In genomic region chr10:42428534-42428933, GRCh38 we compare ENCODE assay signal across 12 cellular contexts.
DNase-seq lines count a peak whose midpoint lies in the region; ATAC-seq, FAIRE-seq and TF ChIP-seq lines count a peak whose summit lies in the region.
"Had no signal": no experiment of that assay in that cellular context is flagged by ENCODE, and none has a peak within 500 bp of the region (broad histone marks: within the 10 kb centered on the region; RNA-seq: fewer than 3 reads in every experiment).

No MANE protein-coding gene starts in this region.

- H2AFZ ChIP-seq in HCT116 (ENCODE audit: low read depth, low read length, poor library complexity, severe bottlenecking): no peak overlapping the region
- no peak overlapping the region for H2AFZ ChIP-seq in SU-DHL-6 (ENCODE audit: low read depth, low read length, severe bottlenecking)

- H3K79me2 ChIP-seq in HCT116 (ENCODE audit: insufficient read depth, low read length) (no peaks in the 10 kb centered on the region), SU-DHL-6 (ENCODE audit: insufficient read depth, low read length) (no peaks in the 10 kb centered on the region)

- H3K4me1 ChIP-seq in HCT116 (ENCODE audit: control insufficient read depth in 1 of 2, insufficient read depth in 2 of 2, low read length in 2 of 2): no peaks in the 10 kb centered on the region
- no peaks in the 10 kb centered on the region for H3K4me1 ChIP-seq in kidney (ENCODE audit: control insufficient read depth in 1 of 2, insufficient read depth in 1 of 2, low read depth in 1 of 2, low read length in 2 of 2)
- H3K4me1 ChIP-seq: spleen had no signal

- DNase-seq in BJ (ENCODE audit: low read depth) (no peak), HCT116 (ENCODE audit: low read depth, low spot score) (peak; percentile 3), kidney (no peak), posterior cingulate gyrus (no peak)
- DNase-seq in activated CD4-positive, alpha-beta T cell treated with anti-CD3 and anti-CD28 coated beads for 4 hours: no peak
- DNase-seq in activated effector memory CD4-positive, alpha-beta T cell treated with anti-CD3 and anti-CD28 coated beads, Interleukin-2, amount 50 U/mL, for 16 hours: no peak
- DNase-seq: anterior cingulate cortex, NCI-H146, spleen had no signal

- H3K9me3 ChIP-seq in HCT116 (ENCODE audit: control insufficient read depth in 1 of 2, insufficient read depth in 1 of 2, low read depth in 1 of 2, low read length in 2 of 2) (no peaks in the 10 kb centered on the region), SU-DHL-6 (ENCODE audit: insufficient read depth, low read length) (no peaks in the 10 kb centered on the region), kidney (ENCODE audit: control insufficient read depth in 1 of 2, low read length in 2 of 2) (no peaks in the 10 kb centered on the region)
- H3K9me3 ChIP-seq: spleen had no signal

- ATAC-seq in HCT116 (no peak; the same call in 1 of the 2 replicates), HG02763 (IDR thresholded peaks at IDR 0.05; ENCODE audit: unreplicated experiment) (no peak)
- ATAC-seq: WTC11 had no signal

- FAIRE-seq in kidney (lab: Jason Lieb, UNC): peak; percentile 77

- no peaks in the 10 kb centered on the region for H4K20me1 ChIP-seq in HCT116 (ENCODE audit: insufficient read depth)
- H4K20me1 ChIP-seq in SU-DHL-6 (ENCODE audit: low read depth, low read length): no peaks in the 10 kb centered on the region

- CTCF ChIA-PET in BJ (lab: Yijun Ruan, JAX): interaction anchor here (0.7 to 1.0 kb wide), 2 partner anchors 38 to 60 kb away, joined by 3 read pairs; no protein-coding TSS in a partner anchor
- CTCF ChIA-PET in HCT116 (lab: Charles Lee): no interaction called here

- H3K36me3 ChIP-seq in BJ (ENCODE audit: control insufficient read depth, insufficient read depth, low read length): no peaks in the 10 kb centered on the region
- no peaks in the 10 kb centered on the region for H3K36me3 ChIP-seq in HCT116 (ENCODE audit: control insufficient read depth in 1 of 2, insufficient read depth in 2 of 2, low read length in 2 of 2)
- no peaks in the 10 kb centered on the region for H3K36me3 ChIP-seq in SU-DHL-6 (ENCODE audit: low read length)
- H3K36me3 ChIP-seq in kidney (ENCODE audit: control insufficient read depth in 1 of 2, insufficient read depth in 2 of 2, low read length in 2 of 2): no peaks in the 10 kb centered on the region
- H3K36me3 ChIP-seq: spleen had no signal

- RAD21 ChIA-PET in HCT116 (lab: Charles Lee; ENCODE audit: low non-redundant PET in 1 of 2, low total read pairs in 2 of 2, uncharacterized antibody in 2 of 2, unreplicated experiment in 2 of 2): no interaction called here

- no peaks in the 10 kb centered on the region for H3F3A ChIP-seq in SU-DHL-6 (ENCODE audit: insufficient read depth)

- TF ChIP-seq POLR2A in HCT116 (IDR thresholded peaks at IDR 0.05; ENCODE audit: borderline replicate concordance, extremely low read depth, insufficient read depth, insufficient read length): no peak

- TF ChIP-seq RAD21 in HCT116 (IDR thresholded peaks at IDR 0.05; ENCODE audit: low read depth): peak; percentile 50

- H3K27me3 ChIP-seq in BJ (ENCODE audit: control insufficient read depth, insufficient read depth, low read length) (no peaks in the 10 kb centered on the region), HCT116 (ENCODE audit: insufficient read depth, low read length) (no peaks in the 10 kb centered on the region), SU-DHL-6 (ENCODE audit: low read length) (no peaks in the 10 kb centered on the region)
- H3K27me3 ChIP-seq: spleen had no signal

- H3K9me2 ChIP-seq in HCT116 (ENCODE audit: insufficient read depth) (no peaks in the 10 kb centered on the region), SU-DHL-6 (replicated peaks; ENCODE audit: insufficient read depth, low read length) (no peaks in the 10 kb centered on the region)

- intact Hi-C loops in HCT116 (cut with micrococcal nuclease): no loop called here
- intact Hi-C loops in kidney (cut with DNase I): no loop called here
- intact Hi-C loops in posterior cingulate gyrus (cut with DNase I): no loop called here

- TF ChIP-seq CTCF in BJ (IDR thresholded peaks at IDR 0.05; ENCODE audit: insufficient read depth, low read depth, low read length) (peak; percentile 37), HCT116 (IDR thresholded peaks at IDR 0.05 in 2 of 3, conservative IDR thresholded peaks at IDR 0.05 in 1 of 3; ENCODE audit: borderline replicate concordance in 1 of 3, insufficient read depth in 1 of 3, low read depth in 2 of 3, low read length in 2 of 3) (peak; percentile 21 to 56 (median 52); a peak in 5 of 6 replicates), SU-DHL-6 (IDR thresholded peaks at IDR 0.05; ENCODE audit: insufficient read depth, low read length, poor library complexity, severe bottlenecking) (peak; percentile 52), kidney (IDR thresholded peaks at IDR 0.05; ENCODE audit: borderline replicate concordance, extremely low read depth, insufficient read depth) (peak; percentile 31)

- H3K4me3 ChIP-seq in BJ (ENCODE audit: low read depth, low read length): no peak overlapping the region
- no peak overlapping the region for H3K4me3 ChIP-seq in HCT116 (replicated peaks in 1 of 2; ENCODE audit: low read depth in 1 of 2, low read length in 2 of 2)
- H3K4me3 ChIP-seq in SU-DHL-6 (ENCODE audit: insufficient read depth, low read length, poor library complexity, severe bottlenecking): no peak overlapping the region
- H3K4me3 ChIP-seq in kidney (ENCODE audit: low read length in 2 of 2): no peak overlapping the region
- H3K4me3 ChIP-seq: spleen had no signal

- BruUV-seq in HCT116 (replicated peaks; lab: Mats Ljungman, UMichigan): no TSS peak

- H3K9ac ChIP-seq in HCT116 (ENCODE audit: low read length) (no peak overlapping the region), SU-DHL-6 (ENCODE audit: low read length) (no peak overlapping the region), kidney (ENCODE audit: low read length in 2 of 2) (no peak overlapping the region)

- H3K4me2 ChIP-seq in HCT116 (ENCODE audit: low read length): no peak overlapping the region
- no peak overlapping the region for H3K4me2 ChIP-seq in SU-DHL-6 (ENCODE audit: low read depth, low read length, poor library complexity, severe bottlenecking)

- POLR2A ChIA-PET in BJ (lab: Charles Lee): no interaction called here
- POLR2A ChIA-PET in HCT116 (lab: Charles Lee): no interaction called here

- H3K27ac ChIP-seq in HCT116 (ENCODE audit: low read depth, low read length) (no peak overlapping the region), SU-DHL-6 (ENCODE audit: low read depth, low read length) (no peak overlapping the region), kidney (ENCODE audit: low read depth in 2 of 2, low read length in 2 of 2) (no peak overlapping the region)
- H3K27ac ChIP-seq: spleen had no signal

TF ChIP-seq in HCT116, 20 proteins besides CTCF, POLR2A, EP300 and RAD21:
- TF ChIP-seq YY1 (IDR thresholded peaks at IDR 0.05; ENCODE audit: extremely low read depth, insufficient replicate concordance, low read depth, low read length): no peak
- no peak for TF ChIP-seq EZH2 (IDR thresholded peaks at IDR 0.05)
- TF ChIP-seq FOSL1 (IDR thresholded peaks at IDR 0.05; ENCODE audit: low read depth): no peak
TF ChIP-seq in HCT116: peak in this region for 0.
